8 cellular contexts compared by ENCODE assay signal in the genomic region with DNA sequence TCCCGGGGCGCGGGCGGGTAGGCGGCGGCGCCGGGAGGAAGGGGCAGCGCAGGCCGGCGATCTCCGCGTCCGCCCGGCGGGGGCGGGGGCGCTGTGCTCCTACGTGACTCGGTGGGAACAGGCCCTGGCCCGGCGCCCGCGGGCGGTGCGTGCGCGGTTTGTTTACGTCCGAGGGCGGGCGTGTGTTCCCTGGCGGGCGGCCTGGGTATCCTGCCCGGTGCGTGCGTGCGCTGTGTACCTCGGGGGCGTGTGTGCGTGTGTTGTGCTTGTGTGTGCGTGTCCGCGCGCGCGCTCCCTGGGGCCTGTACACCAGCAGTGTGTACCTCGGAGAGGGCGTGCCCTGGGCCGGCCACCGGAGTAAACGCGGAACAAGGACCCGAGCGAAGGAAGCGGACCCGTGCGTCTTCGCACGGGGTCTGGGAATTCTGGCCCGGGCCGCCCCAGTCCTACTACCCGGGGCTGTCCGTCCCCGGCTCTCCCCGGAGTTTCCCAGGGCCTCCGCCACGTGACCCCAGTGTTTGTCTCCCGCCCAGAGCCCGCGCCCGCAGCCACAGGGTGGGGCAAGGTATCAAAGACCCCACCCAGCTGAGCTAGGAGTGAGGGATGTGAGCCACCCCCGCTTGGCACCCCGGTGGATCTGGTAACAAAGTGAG. TPM values are rescaled to one million over a fixed set of nuclear protein-coding genes. Genes with fewer than 3 reads are reported as not detected.
DNase-seq lines count a peak whose midpoint lies in the region; ATAC-seq and TF ChIP-seq lines count a peak whose summit lies in the region.

No MANE protein-coding gene starts in this region.

- no peaks in the 10 kb centered on the region for H3K36me3 Mint-ChIP-seq in chondrocyte (ENCODE audit: low read depth)

- H3K27me3 Mint-ChIP-seq in chondrocyte (ENCODE audit: low read depth), result no peaks in the 10 kb centered on the region

- H2AFZ ChIP-seq in KMS-11 (ENCODE audit: low read depth), result peak overlapping the region; percentile 64

- no peaks in the 10 kb centered on the region for H3K27me3 ChIP-seq in BLaER1 treated with 17β-estradiol and CSF1 and Interleukin-3, amounts not matched to agents 10 nM and 100 nM
- no peaks in the 10 kb centered on the region for H3K27me3 ChIP-seq in KMS-11 (ENCODE audit: insufficient read depth, low read depth)
- no peaks in the 10 kb centered on the region for H3K27me3 ChIP-seq in layer of hippocampus (ENCODE audit: control insufficient read depth, insufficient read depth, low read length)

- H3K79me2 ChIP-seq in KMS-11 (ENCODE audit: insufficient read depth, low read depth), result no peaks in the 10 kb centered on the region

- peaks cover 44% of the 10 kb centered on the region for H3K4me1 Mint-ChIP-seq in chondrocyte (ENCODE audit: low read depth)

- H3K27ac ChIP-seq in BLaER1 treated with 17β-estradiol and CSF1 and Interleukin-3, amounts not matched to agents 10 nM and 100 nM, result peak overlapping the region; percentile 71 to 97 (median 87)
- H3K27ac ChIP-seq in KMS-11 (peak overlapping the region; percentile 52), layer of hippocampus (ENCODE audit: low read depth, low read length) (peak overlapping the region; percentile 88)

- peaks cover 22 to 56% (median 41%) of the 10 kb centered on the region in 11 experiments for H4K20me1 ChIP-seq in BLaER1 treated with 17β-estradiol and CSF1 and Interleukin-3, amounts not matched to agents 10 nM and 100 nM
- H4K20me1 ChIP-seq in KMS-11 (ENCODE audit: insufficient read depth), result no peaks in the 10 kb centered on the region

- H3K9ac ChIP-seq in BLaER1 treated with 17β-estradiol and CSF1 and Interleukin-3, amounts not matched to agents 10 nM and 100 nM, result peak overlapping the region; percentile 81 to 98 (median 91)
- peak overlapping the region; percentile 81 for H3K9ac ChIP-seq in KMS-11

- peaks cover 67 to 85% (median 71%) of the 10 kb centered on the region in 10 experiments for H3K4me1 ChIP-seq in BLaER1 treated with 17β-estradiol and CSF1 and Interleukin-3, amounts not matched to agents 10 nM and 100 nM
- H3K4me1 ChIP-seq in KMS-11 (ENCODE audit: low read depth, poor library complexity, severe bottlenecking), result peaks cover 43% of the 10 kb centered on the region

- no peaks in the 10 kb centered on the region for H3K9me3 Mint-ChIP-seq in chondrocyte (ENCODE audit: low read depth)

- DNase-seq in chondrocyte (ENCODE audit: low spot score), result no peak
- peak; percentile 57 to 69 for DNase-seq in stimulated activated CD4-positive, alpha-beta T cell treated with anti-CD3 and anti-CD28 coated beads, Interleukin-2, amount 100 ng/mL, for 24 hours

- no peaks in the 10 kb centered on the region for H3K9me3 ChIP-seq in BLaER1 treated with 17β-estradiol and CSF1 and Interleukin-3, amounts not matched to agents 10 nM and 100 nM (replicated peaks in 1 of 11)

- H3K4me2 ChIP-seq in BLaER1 treated with 17β-estradiol and CSF1 and Interleukin-3, amounts not matched to agents 10 nM and 100 nM, result peak overlapping the region; percentile 90 to 100 (median 99)
- H3K4me2 ChIP-seq in KMS-11, result peak overlapping the region; percentile 98

- H3K27ac Mint-ChIP-seq in chondrocyte (ENCODE audit: unreplicated experiment), result peak overlapping the region; percentile 95

- ATAC-seq in GM19397 (IDR thresholded peaks at IDR 0.05; ENCODE audit: unreplicated experiment) (peak; percentile 26), HG03457 (IDR thresholded peaks at IDR 0.05; ENCODE audit: unreplicated experiment) (no peak)

- peaks cover 0 to 10% (median 0%) of the 10 kb centered on the region in 11 experiments; a peak in 2 of 22 replicates for H3K36me3 ChIP-seq in BLaER1 treated with 17β-estradiol and CSF1 and Interleukin-3, amounts not matched to agents 10 nM and 100 nM
- H3K36me3 ChIP-seq in KMS-11 (ENCODE audit: insufficient read depth), result no peaks in the 10 kb centered on the region

- peak overlapping the region; percentile 82 for H3K4me3 Mint-ChIP-seq in chondrocyte (ENCODE audit: unreplicated experiment)

- TF ChIP-seq CTCF in KMS-11 (conservative IDR thresholded peaks at IDR 0.05; ENCODE audit: low read depth, low read length) (no peak), WI38 (IDR thresholded peaks at IDR 0.05; ENCODE audit: low read depth, low read length) (no peak), chondrocyte (IDR thresholded peaks at IDR 0.05) (peak; percentile 58)

- H3K4me3 ChIP-seq in BLaER1 treated with 17β-estradiol and CSF1 and Interleukin-3, amounts not matched to agents 10 nM and 100 nM, result peak overlapping the region; percentile 83 to 100 (median 90)
- H3K4me3 ChIP-seq in KMS-11 (IDR thresholded peaks at IDR 0.05; ENCODE audit: insufficient read depth, low read depth, low read length) (no peak overlapping the region), WI38 (ENCODE audit: low read depth, low read length) (peak overlapping the region; percentile 69)

RNA-seq across cellular contexts. Expression of a gene that starts 0.8 kb away (rescaled TPM):
- total RNA-seq in chondrocyte, result 1.7 to 9.9 TPM (median 8.5 TPM) in 3 replicates

RNA-seq across cellular contexts. Expression of a gene that starts 20.9 kb away (rescaled TPM):
- total RNA-seq in chondrocyte, result 16.3 to 30.2 TPM (median 21.0 TPM) in 3 replicates
